In genomic region chr6:106114492-106114891, GRCh38 we compare ENCODE assay signal across 9 cellular contexts. TPM values are rescaled to one million over a fixed set of nuclear protein-coding genes. Genes with fewer than 3 reads are reported as not detected.
DNase-seq lines count a peak whose midpoint lies in the region; ATAC-seq, FAIRE-seq and TF ChIP-seq lines count a peak whose summit lies in the region.
"Had no signal": no experiment of that assay in that cellular context is flagged by ENCODE, and none has a peak within 500 bp of the region (broad histone marks: within the 10 kb centered on the region; RNA-seq: fewer than 3 reads in every experiment).

No MANE protein-coding gene starts in this region.

- H3K4me3 ChIP-seq in Karpas-422 (ENCODE audit: low read length), result no peak overlapping the region

- peak overlapping the region; percentile 46; the same call in 1 of the 2 replicates for H2AFZ ChIP-seq in Karpas-422 (ENCODE audit: low read length)

- no peaks in the 10 kb centered on the region for H3K79me2 ChIP-seq in Karpas-422 (ENCODE audit: low read length)

- peaks cover 3% of the 10 kb centered on the region for H3K27me3 Mint-ChIP-seq in endothelial cell (ENCODE audit: unreplicated experiment)

- no peaks in the 10 kb centered on the region for H3K9me2 ChIP-seq in Karpas-422 (replicated peaks; ENCODE audit: insufficient read depth, low read length)

- no peak for TF ChIP-seq CTCF in endothelial cell (IDR thresholded peaks at IDR 0.05; ENCODE audit: unreplicated experiment)

- H3K27me3 ChIP-seq in Karpas-422 (ENCODE audit: low read length), result no peaks in the 10 kb centered on the region; the same call in 1 of the 2 replicates

- peaks cover 5% of the 10 kb centered on the region for H3K36me3 Mint-ChIP-seq in endothelial cell (ENCODE audit: low read depth, unreplicated experiment)

- peak; percentile 95 for FAIRE-seq in GM18507 (lab: Jason Lieb, UNC)
- FAIRE-seq: endothelial cell of umbilical vein had no signal

- H3K9me3 Mint-ChIP-seq in endothelial cell (ENCODE audit: unreplicated experiment), result no peaks in the 10 kb centered on the region

- H3K4me1 Mint-ChIP-seq in endothelial cell (ENCODE audit: unreplicated experiment), result peaks cover 32% of the 10 kb centered on the region

- in situ Hi-C loops in ACHN (cut with HindIII; ENCODE audit: low pct_ligation_motif_present, low pct_unique_long_range_greater_than_20kb, low sequenced_read_pairs), result no loop called here

- no peak overlapping the region for H3K4me3 Mint-ChIP-seq in endothelial cell (ENCODE audit: unreplicated experiment)

- H4K20me1 ChIP-seq in Karpas-422 (ENCODE audit: insufficient read depth, low read depth, low read length), result no peaks in the 10 kb centered on the region

- DNase-seq in GM18507 (ENCODE audit: extremely low spot score, insufficient read length, low read depth) (peak; percentile 36), Karpas-422 (no peak), endothelial cell (ENCODE audit: low spot score) (no peak), ACHN (no peak), NCI-H524 treated with DMSO at 0.1 percent for 48 hours (lab: John Stamatoyannopoulos, UW) (no peak), NAMALWA (ENCODE audit: low spot score) (no peak), iPS-NIHi7 (ENCODE audit: extremely low spot score) (no peak)

- no peak overlapping the region for H3K4me2 ChIP-seq in Karpas-422 (ENCODE audit: low read depth, low read length, poor library complexity, severe bottlenecking)

- no peaks in the 10 kb centered on the region for H3K4me1 ChIP-seq in Karpas-422 (ENCODE audit: low read length)

- peak overlapping the region; percentile 94 for H3K27ac Mint-ChIP-seq in endothelial cell (ENCODE audit: unreplicated experiment)

- peak; percentile 85 for ATAC-seq in GM21723 (IDR thresholded peaks at IDR 0.05; ENCODE audit: unreplicated experiment)

- no peak overlapping the region for H3K27ac ChIP-seq in Karpas-422 (ENCODE audit: low read length)

- H3K36me3 ChIP-seq in Karpas-422 (ENCODE audit: insufficient read depth, low read length), result no peaks in the 10 kb centered on the region

- no peak overlapping the region for H3K9ac ChIP-seq in Karpas-422 (ENCODE audit: low read length)

- no peaks in the 10 kb centered on the region for H3K9me3 ChIP-seq in Karpas-422 (ENCODE audit: low read length)

RNA-seq across cellular contexts. Expression of gene PRDM1, which starts 28.4 kb away (rescaled TPM):
- total RNA-seq in Karpas-422 (2014; rRNA removed; shearing (Covaris generic); ENCODE audit: low replicate concordance), result 0.11 and 0.54 TPM in 2 replicates
- 19.6 TPM for total RNA-seq in endothelial cell (ENCODE audit: unreplicated experiment)

Comparison
In these comparisons a context has a peak if more than half of its experiments do, and no peak if none do; other contexts are left out.
1. RNA of gene PRDM1, which starts 28.4 kb away (total RNA-seq): 19.6 TPM in endothelial cell (single experiment); 0.11 to 0.54 TPM in Karpas-422; every median in the first group is over 10 times any median in the second.